1 cellular context compared by ENCODE assay signal in genomic region chr9:106058460-106058859, GRCh38.
TF ChIP-seq lines count a peak whose summit lies in the region.

No MANE protein-coding gene starts in this region.

TF ChIP-seq in H1, 55 proteins besides CTCF, POLR2A, EP300 and RAD21:
- TF ChIP-seq POLR2AphosphoS5 (IDR thresholded peaks at IDR 0.05; ENCODE audit: low read depth, low read length) (no peak), NANOG (IDR thresholded peaks at IDR 0.05; ENCODE audit: insufficient read depth, low read depth, low read length, poor library complexity, severe bottlenecking) (no peak), ATF3 (IDR thresholded peaks at IDR 0.05; ENCODE audit: insufficient read depth, low read depth, low read length) (no peak), FOSL1 (IDR thresholded peaks at IDR 0.05; ENCODE audit: insufficient read depth, low read depth, low read length) (no peak), CREB1 (IDR thresholded peaks at IDR 0.05) (no peak), GABPA (IDR thresholded peaks at IDR 0.05; ENCODE audit: borderline replicate concordance, insufficient read depth, low read length) (no peak), EGR1 (IDR thresholded peaks at IDR 0.05; ENCODE audit: borderline replicate concordance, low read depth, low read length) (no peak), TAF1 (IDR thresholded peaks at IDR 0.05; ENCODE audit: low read depth, low read length) (no peak), PHF8 (conservative IDR thresholded peaks at IDR 0.05; ENCODE audit: low read depth, low read length) (no peak), RXRA (IDR thresholded peaks at IDR 0.05; ENCODE audit: insufficient read depth, low read depth, low read length) (no peak), SAP30 (IDR thresholded peaks at IDR 0.05; ENCODE audit: insufficient read depth, insufficient replicate concordance, low read length) (no peak), RBBP5 (IDR thresholded peaks at IDR 0.05; ENCODE audit: borderline replicate concordance, low read depth, low read length) (no peak), SUZ12 (IDR thresholded peaks at IDR 0.05; ENCODE audit: low read length) (no peak), TCF12 (IDR thresholded peaks at IDR 0.05; ENCODE audit: low read depth, low read length) (no peak), HDAC6 (IDR thresholded peaks at IDR 0.05; ENCODE audit: low read depth, low read length) (no peak)
TF ChIP-seq in H1: peak in this region for 0.
